Comparison of ENCODE assay signal across 26 cellular contexts in genomic region chr20:3697588-3698235, GRCh38. TPM values are rescaled to one million over a fixed set of nuclear protein-coding genes. Genes with fewer than 3 reads are reported as not detected.
DNase-seq lines count a peak whose midpoint lies in the region.
"Had no signal": no experiment of that assay in that cellular context is flagged by ENCODE, and none has a peak within 500 bp of the region (broad histone marks: within the 10 kb centered on the region; RNA-seq: fewer than 3 reads in every experiment).

No MANE protein-coding gene starts in this region.

- H2BK120ac ChIP-seq in trophoblast cell (ENCODE audit: insufficient read depth, low read length, poor library complexity): no peak overlapping the region

- no peak overlapping the region for H2AFZ ChIP-seq in trophoblast cell (ENCODE audit: insufficient read depth, low read length, poor library complexity)
- H2AFZ ChIP-seq: GM23248 had no signal

- H2BK5ac ChIP-seq in trophoblast cell (ENCODE audit: low read depth, low read length, poor library complexity): no peak overlapping the region

- H3K23ac ChIP-seq in trophoblast cell (ENCODE audit: low read length): no peak overlapping the region

- H3K9ac ChIP-seq in NT2/D1 (ENCODE audit: insufficient read length, low read depth) (peak overlapping the region; percentile 32), trophoblast cell (ENCODE audit: low read length) (no peak overlapping the region)
- H3K9ac ChIP-seq: GM23248 had no signal

- peaks cover 10% of the 10 kb centered on the region for H3K4me1 ChIP-seq in NT2/D1 (ENCODE audit: insufficient read depth, insufficient read length)
- H3K4me1 ChIP-seq in trophoblast cell (ENCODE audit: control insufficient read depth in 1 of 2, insufficient read depth in 2 of 2, low read length in 2 of 2): peaks cover 10 to 14% of the 10 kb centered on the region in 2 experiments
- H3K4me1 ChIP-seq: BE2C, HAP-1 had no signal

- no peak overlapping the region for H2BK12ac ChIP-seq in trophoblast cell (ENCODE audit: low read length)

- H3K27me3 ChIP-seq in NT2/D1 (ENCODE audit: insufficient read depth, insufficient read length) (no peaks in the 10 kb centered on the region), trophoblast cell (ENCODE audit: insufficient read depth, low read length) (no peaks in the 10 kb centered on the region)
- H3K27me3 ChIP-seq: BE2C had no signal

- no peak overlapping the region for H3K14ac ChIP-seq in trophoblast cell (ENCODE audit: low read length)

- no peaks in the 10 kb centered on the region for H3K79me2 ChIP-seq in trophoblast cell (ENCODE audit: control insufficient read depth, insufficient read depth, low read length, poor library complexity)

- DNase-seq in ELF-1 (ENCODE audit: low read depth, low spot score) (peak; percentile 83), NT2/D1 (ENCODE audit: low read depth, low spot score) (no peak), islet precursor cell (peak; percentile 93), trophoblast cell (peak; percentile 67 to 77), MV-4-11 (lab: John Stamatoyannopoulos, UW) (no peak), NCI-H510A treated with DMSO at 0.1 percent for 48 hours (lab: John Stamatoyannopoulos, UW) (no peak), NCI-H1092 treated with DMSO at 0.1 percent for 48 hours (lab: John Stamatoyannopoulos, UW) (no peak)
- DNase-seq: ACHN; BE2C; DMS 273 treated with DMSO at 0.1 percent for 48 hours; DMS79; EL; HFFc6; Kasumi-1; NCI-H2029; NCI-H446; NCI-H526; NCI-H82; NK-92 treated with Interleukin-12 subunit alpha and Interleukin-12 subunit beta, amount 100 ng/mL, for 24 hours; SHP77 treated with DMSO at 0.1 percent for 48 hours had no signal

- no peak overlapping the region for H4K8ac ChIP-seq in trophoblast cell (ENCODE audit: low read depth, low read length)

- no peak overlapping the region for H2AK5ac ChIP-seq in trophoblast cell (ENCODE audit: low read length)

- no peak overlapping the region for H3K18ac ChIP-seq in trophoblast cell (ENCODE audit: low read length)

- no CpG with 5 or more reads among the region's 18 CpGs for WGBS in trophoblast cell (ENCODE audit: extremely low coverage, insufficient coverage, insufficient read length)

- no peak overlapping the region for H3K4ac ChIP-seq in trophoblast cell (ENCODE audit: low read depth, low read length)

- H4K12ac ChIP-seq in trophoblast cell (ENCODE audit: low read depth, low read length): no peak overlapping the region

- no peak overlapping the region for H3K4me2 ChIP-seq in trophoblast cell (ENCODE audit: low read length)

- peaks cover 7% of the 10 kb centered on the region; the same call in 1 of the 2 replicates for H3K9me3 ChIP-seq in NT2/D1 (ENCODE audit: insufficient read depth, low read length)
- no peaks in the 10 kb centered on the region for H3K9me3 ChIP-seq in trophoblast cell (ENCODE audit: insufficient read depth, low read depth, low read length)
- H3K9me3 ChIP-seq: HAP-1 had no signal

- H3K79me1 ChIP-seq in trophoblast cell (ENCODE audit: low read length): no peaks in the 10 kb centered on the region

- H3K4me3 ChIP-seq in NT2/D1 (ENCODE audit: insufficient read length, low read depth): no peak overlapping the region
- H3K4me3 ChIP-seq in trophoblast cell (ENCODE audit: low read depth, low read length): no peak overlapping the region
- H3K4me3 ChIP-seq: GM23248, HAP-1 had no signal

- H3K27ac ChIP-seq in trophoblast cell (ENCODE audit: low read depth, low read length): no peak overlapping the region
- H3K27ac ChIP-seq: GM23248, HL-60, RWPE1 had no signal

- H3K36me3 ChIP-seq in NT2/D1 (ENCODE audit: insufficient read depth, insufficient read length, low read length) (no peaks in the 10 kb centered on the region), trophoblast cell (ENCODE audit: control insufficient read depth in 1 of 2, insufficient read depth in 2 of 2, low read length in 2 of 2) (no peaks in the 10 kb centered on the region)
- H3K36me3 ChIP-seq: BE2C, HAP-1 had no signal

- no peak overlapping the region for H4K91ac ChIP-seq in trophoblast cell (ENCODE audit: low read depth, low read length)

RNA-seq across cellular contexts. Expression of gene SIGLEC1, which starts 14.7 kb away (rescaled TPM):
- 0.01 TPM in 2 replicates for polyA plus RNA-seq in trophoblast cell (2013)
- polyA plus RNA-seq: CD8-positive, alpha-beta memory T cell; GM23248 had no signal

RNA-seq across cellular contexts. Expression of gene ADAM33, which starts 15.9 kb away (rescaled TPM):
- polyA plus RNA-seq in trophoblast cell (2013): 10.1 and 10.4 TPM in 2 replicates
- polyA plus RNA-seq: CD14-positive monocyte; CD8-positive, alpha-beta memory T cell had no signal

RNA-seq across cellular contexts. Expression of gene GFRA4, which starts 34.5 kb away (rescaled TPM):
- polyA plus RNA-seq in trophoblast cell (2013): not detected in 2 replicates
- polyA plus RNA-seq: CD14-positive monocyte; CD8-positive, alpha-beta memory T cell; GM23248 had no signal

RNA-seq across cellular contexts. Expression of gene HSPA12B, which starts 34.8 kb away (rescaled TPM):
- 0.01 and 0.03 TPM in 2 replicates for polyA plus RNA-seq in trophoblast cell (2013)
- polyA plus RNA-seq: CD14-positive monocyte; CD8-positive, alpha-beta memory T cell had no signal

Comparison
In these comparisons a context has a peak if more than half of its experiments do, and no peak if none do; other contexts are left out.
1. DNase-seq: peak in ELF-1 (single experiment), islet precursor cell (single experiment) and trophoblast cell (2 of 2); none in NT2/D1 (single experiment), MV-4-11 (single experiment), NCI-H510A treated with DMSO at 0.1 percent for 48 hours (single experiment) and NCI-H1092 treated with DMSO at 0.1 percent for 48 hours (single experiment).